Comparison of ENCODE assay signal across 11 cellular contexts in the genomic region with DNA sequence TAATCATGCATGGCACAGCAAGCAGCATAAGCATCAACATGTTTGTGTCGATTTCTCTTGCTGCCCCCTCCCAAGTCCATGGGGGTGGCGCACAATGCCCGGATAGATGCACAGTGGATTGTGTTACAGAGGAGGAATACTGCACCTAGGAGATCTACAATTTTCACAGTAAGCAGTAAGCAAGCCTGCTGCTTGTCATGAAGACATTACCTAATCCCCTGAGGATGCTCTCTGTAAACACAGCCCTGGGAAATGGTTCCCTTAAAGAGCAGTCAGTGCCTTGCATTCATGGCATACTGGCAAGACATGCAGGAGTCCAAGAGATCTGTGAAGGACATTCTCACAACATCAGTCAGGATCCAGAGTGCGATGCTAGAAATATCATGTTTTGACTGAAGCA.
DNase-seq lines count a peak whose midpoint lies in the region; ATAC-seq and TF ChIP-seq lines count a peak whose summit lies in the region.
"Had no signal": no experiment of that assay in that cellular context is flagged by ENCODE, and none has a peak within 500 bp of the region (broad histone marks: within the 10 kb centered on the region; RNA-seq: fewer than 3 reads in every experiment).

No MANE protein-coding gene starts in this region.

- intact Hi-C loops in Caco-2 (cut with micrococcal nuclease; ENCODE audit: unreplicated experiment), result no loop called here

- no TSS peak for BruUV-seq in Caco-2 (replicated peaks; lab: Mats Ljungman, UMichigan)

- no peaks in the 10 kb centered on the region for H3K36me3 Mint-ChIP-seq in WTC11
- H3K36me3 Mint-ChIP-seq in Caco-2 (ENCODE audit: insufficient read depth, unreplicated experiment), result no peaks in the 10 kb centered on the region

- H3K27ac Mint-ChIP-seq in WTC11 (no peak overlapping the region; the same call in 1 of the 2 replicates), Caco-2 (ENCODE audit: unreplicated experiment) (no peak overlapping the region)

- H3K27me3 Mint-ChIP-seq in WTC11 (ENCODE audit: low read depth) (no peaks in the 10 kb centered on the region), Caco-2 (ENCODE audit: insufficient read depth, unreplicated experiment) (no peaks in the 10 kb centered on the region)

- H3K4me3 Mint-ChIP-seq in WTC11 (no peak overlapping the region), Caco-2 (ENCODE audit: unreplicated experiment) (no peak overlapping the region)

- H3K36me3 ChIP-seq in Caco-2 (ENCODE audit: control insufficient read depth, insufficient read depth, low read length), result no peaks in the 10 kb centered on the region
- H3K36me3 ChIP-seq: lower lobe of right lung, suprapubic skin had no signal

- CTCF ChIA-PET in WTC11 (lab: Charles Lee), result no interaction called here
- CTCF ChIA-PET in Caco-2 (lab: Charles Lee), result no interaction called here

- H3K9me3 Mint-ChIP-seq in WTC11 (no peaks in the 10 kb centered on the region), Caco-2 (ENCODE audit: unreplicated experiment) (no peaks in the 10 kb centered on the region)

- TF ChIP-seq CTCF in AG10803 (conservative IDR thresholded peaks at IDR 0.05; ENCODE audit: low read length) (no peak), WTC11 (IDR thresholded peaks at IDR 0.05) (no peak), Caco-2 (IDR thresholded peaks at IDR 0.05; ENCODE audit: insufficient read depth in 1 of 2, low read depth in 1 of 2, low read length in 1 of 2, severe bottlenecking in 1 of 2, unreplicated experiment in 1 of 2) (no peak), GM10266 (IDR thresholded peaks at IDR 0.05; ENCODE audit: control insufficient read depth, insufficient read depth, low read depth, missing control alignments) (no peak)

- no peak overlapping the region for H3K4me3 ChIP-seq in AG10803 (ENCODE audit: low read length)
- no peak overlapping the region for H3K4me3 ChIP-seq in Caco-2 (ENCODE audit: low read depth, low read length)
- H3K4me3 ChIP-seq: lower lobe of right lung, suprapubic skin had no signal

- POLR2A ChIA-PET in WTC11 (lab: Charles Lee) (no interaction called here), Caco-2 (lab: Charles Lee) (no interaction called here)

- H3K4me1 ChIP-seq in Caco-2, result no peaks in the 10 kb centered on the region

- DNase-seq in AG10803 (ENCODE audit: low read depth) (peak; percentile 57), NCI-H1092 treated with DMSO at 0.1 percent for 48 hours (lab: John Stamatoyannopoulos, UW) (peak; percentile 37), WTC11 (ENCODE audit: low spot score) (no peak), islet precursor cell (peak; percentile 88), Caco-2 (no peak), NCI-H510A (lab: John Stamatoyannopoulos, UW) (no peak), GM10266 (ENCODE audit: extremely low spot score) (no peak)
- DNase-seq in activated CD8-positive, alpha-beta memory T cell treated with anti-CD3 and anti-CD28 coated beads, Interleukin-2, amount 50 U/mL, for 4 hours, result no peak
- DNase-seq: foreskin melanocyte, lower lobe of right lung had no signal

- no peaks in the 10 kb centered on the region for H3K9me3 ChIP-seq in Caco-2
- H3K9me3 ChIP-seq: lower lobe of right lung, suprapubic skin had no signal

- peaks cover 24% of the 10 kb centered on the region for H3K4me1 Mint-ChIP-seq in WTC11
- no peaks in the 10 kb centered on the region for H3K4me1 Mint-ChIP-seq in Caco-2 (ENCODE audit: low read depth, unreplicated experiment)

- no peaks in the 10 kb centered on the region for H3K27me3 ChIP-seq in Caco-2 (replicated peaks; ENCODE audit: control insufficient read depth, insufficient read depth, low read length)
- H3K27me3 ChIP-seq: suprapubic skin had no signal

- peak; percentile 76 for ATAC-seq in WTC11
- ATAC-seq: lower lobe of right lung had no signal

TF ChIP-seq in WTC11, 78 proteins besides CTCF, POLR2A, EP300 and RAD21:
- TF ChIP-seq, protein P1, sequence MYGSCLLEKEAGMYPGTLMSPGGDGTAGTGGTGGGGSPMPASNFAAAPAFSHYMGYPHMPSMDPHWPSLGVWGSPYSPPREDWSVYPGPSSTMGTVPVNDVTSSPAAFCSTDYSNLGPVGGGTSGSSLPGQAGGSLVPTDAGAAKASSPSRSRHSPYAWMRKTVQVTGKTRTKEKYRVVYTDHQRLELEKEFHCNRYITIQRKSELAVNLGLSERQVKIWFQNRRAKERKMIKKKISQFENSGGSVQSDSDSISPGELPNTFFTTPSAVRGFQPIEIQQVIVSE (CRISPR knock-in tag; IDR thresholded peaks at IDR 0.05; ENCODE audit: borderline replicate concordance), result no peak
- TF ChIP-seq GTF2I (CRISPR knock-in tag; conservative IDR thresholded peaks at IDR 0.05) (no peak), MXD4 (CRISPR knock-in tag; IDR thresholded peaks at IDR 0.05; ENCODE audit: borderline replicate concordance) (no peak), ZNF121 (CRISPR knock-in tag; IDR thresholded peaks at IDR 0.05) (no peak), ELF4 (CRISPR knock-in tag; IDR thresholded peaks at IDR 0.05; ENCODE audit: low read depth) (no peak)
- TF ChIP-seq, protein P2, sequence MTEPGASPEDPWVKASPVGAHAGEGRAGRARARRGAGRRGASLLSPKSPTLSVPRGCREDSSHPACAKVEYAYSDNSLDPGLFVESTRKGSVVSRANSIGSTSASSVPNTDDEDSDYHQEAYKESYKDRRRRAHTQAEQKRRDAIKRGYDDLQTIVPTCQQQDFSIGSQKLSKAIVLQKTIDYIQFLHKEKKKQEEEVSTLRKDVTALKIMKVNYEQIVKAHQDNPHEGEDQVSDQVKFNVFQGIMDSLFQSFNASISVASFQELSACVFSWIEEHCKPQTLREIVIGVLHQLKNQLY (CRISPR knock-in tag; IDR thresholded peaks at IDR 0.05), result no peak
- TF ChIP-seq, protein P3, sequence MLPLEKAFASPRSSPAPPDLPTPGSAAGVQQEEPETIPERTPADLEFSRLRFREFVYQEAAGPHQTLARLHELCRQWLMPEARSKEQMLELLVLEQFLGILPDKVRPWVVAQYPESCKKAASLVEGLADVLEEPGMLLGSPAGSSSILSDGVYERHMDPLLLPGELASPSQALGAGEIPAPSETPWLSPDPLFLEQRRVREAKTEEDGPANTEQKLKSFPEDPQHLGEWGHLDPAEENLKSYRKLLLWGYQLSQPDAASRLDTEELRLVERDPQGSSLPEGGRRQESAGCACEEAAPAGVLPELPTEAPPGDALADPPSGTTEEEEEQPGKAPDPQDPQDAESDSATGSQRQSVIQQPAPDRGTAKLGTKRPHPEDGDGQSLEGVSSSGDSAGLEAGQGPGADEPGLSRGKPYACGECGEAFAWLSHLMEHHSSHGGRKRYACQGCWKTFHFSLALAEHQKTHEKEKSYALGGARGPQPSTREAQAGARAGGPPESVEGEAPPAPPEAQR (CRISPR knock-in tag; IDR thresholded peaks at IDR 0.05), result no peak
- TF ChIP-seq, protein P4, sequence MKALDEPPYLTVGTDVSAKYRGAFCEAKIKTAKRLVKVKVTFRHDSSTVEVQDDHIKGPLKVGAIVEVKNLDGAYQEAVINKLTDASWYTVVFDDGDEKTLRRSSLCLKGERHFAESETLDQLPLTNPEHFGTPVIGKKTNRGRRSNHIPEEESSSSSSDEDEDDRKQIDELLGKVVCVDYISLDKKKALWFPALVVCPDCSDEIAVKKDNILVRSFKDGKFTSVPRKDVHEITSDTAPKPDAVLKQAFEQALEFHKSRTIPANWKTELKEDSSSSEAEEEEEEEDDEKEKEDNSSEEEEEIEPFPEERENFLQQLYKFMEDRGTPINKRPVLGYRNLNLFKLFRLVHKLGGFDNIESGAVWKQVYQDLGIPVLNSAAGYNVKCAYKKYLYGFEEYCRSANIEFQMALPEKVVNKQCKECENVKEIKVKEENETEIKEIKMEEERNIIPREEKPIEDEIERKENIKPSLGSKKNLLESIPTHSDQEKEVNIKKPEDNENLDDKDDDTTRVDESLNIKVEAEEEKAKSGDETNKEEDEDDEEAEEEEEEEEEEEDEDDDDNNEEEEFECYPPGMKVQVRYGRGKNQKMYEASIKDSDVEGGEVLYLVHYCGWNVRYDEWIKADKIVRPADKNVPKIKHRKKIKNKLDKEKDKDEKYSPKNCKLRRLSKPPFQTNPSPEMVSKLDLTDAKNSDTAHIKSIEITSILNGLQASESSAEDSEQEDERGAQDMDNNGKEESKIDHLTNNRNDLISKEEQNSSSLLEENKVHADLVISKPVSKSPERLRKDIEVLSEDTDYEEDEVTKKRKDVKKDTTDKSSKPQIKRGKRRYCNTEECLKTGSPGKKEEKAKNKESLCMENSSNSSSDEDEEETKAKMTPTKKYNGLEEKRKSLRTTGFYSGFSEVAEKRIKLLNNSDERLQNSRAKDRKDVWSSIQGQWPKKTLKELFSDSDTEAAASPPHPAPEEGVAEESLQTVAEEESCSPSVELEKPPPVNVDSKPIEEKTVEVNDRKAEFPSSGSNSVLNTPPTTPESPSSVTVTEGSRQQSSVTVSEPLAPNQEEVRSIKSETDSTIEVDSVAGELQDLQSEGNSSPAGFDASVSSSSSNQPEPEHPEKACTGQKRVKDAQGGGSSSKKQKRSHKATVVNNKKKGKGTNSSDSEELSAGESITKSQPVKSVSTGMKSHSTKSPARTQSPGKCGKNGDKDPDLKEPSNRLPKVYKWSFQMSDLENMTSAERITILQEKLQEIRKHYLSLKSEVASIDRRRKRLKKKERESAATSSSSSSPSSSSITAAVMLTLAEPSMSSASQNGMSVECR (CRISPR knock-in tag; IDR thresholded peaks at IDR 0.05; ENCODE audit: borderline replicate concordance), result no peak
- TF ChIP-seq, protein P5, sequence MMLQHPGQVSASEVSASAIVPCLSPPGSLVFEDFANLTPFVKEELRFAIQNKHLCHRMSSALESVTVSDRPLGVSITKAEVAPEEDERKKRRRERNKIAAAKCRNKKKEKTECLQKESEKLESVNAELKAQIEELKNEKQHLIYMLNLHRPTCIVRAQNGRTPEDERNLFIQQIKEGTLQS (CRISPR knock-in tag; conservative IDR thresholded peaks at IDR 0.05), result no peak

Comparison
In these comparisons a context has a peak if more than half of its experiments do, and no peak if none do; other contexts are left out.
1. DNase-seq: peak in AG10803 (single experiment), NCI-H1092 treated with DMSO at 0.1 percent for 48 hours (single experiment) and islet precursor cell (single experiment); none in WTC11 (single experiment), activated CD8-positive, alpha-beta memory T cell treated with anti-CD3 and anti-CD28 coated beads, Interleukin-2, amount 50 U/mL, for 4 hours (single experiment), Caco-2 (0 of 2), NCI-H510A (single experiment) and GM10266 (single experiment).